8 cellular contexts compared by ENCODE assay signal in genomic region chr6:138988469-138988834, GRCh38. TPM values are rescaled to one million over a fixed set of nuclear protein-coding genes. Genes with fewer than 3 reads are reported as not detected.
DNase-seq lines count a peak whose midpoint lies in the region; ATAC-seq, FAIRE-seq and TF ChIP-seq lines count a peak whose summit lies in the region.

No MANE protein-coding gene starts in this region.

- intact Hi-C loops in HepG2 (cut with micrococcal nuclease; ENCODE audit: unreplicated experiment): loop anchor here (1.0 to 5.0 kb wide), 4 partner anchors 41 to 215 kb away; partner anchors contain the start of gene CCDC28A

- TSS peak; percentile 83 for BruUV-seq in HepG2 (replicated peaks; lab: Mats Ljungman, UMichigan)

- peaks cover 18% of the 10 kb centered on the region for H3K4me1 Mint-ChIP-seq in type B pancreatic cell (ENCODE audit: unreplicated experiment)

- TF ChIP-seq EP300 in HepG2 (IDR thresholded peaks at IDR 0.05; ENCODE audit: low read depth in 2 of 2, low read length in 2 of 2) (no peak), HepG2 (CRISPR knock-in tag; IDR thresholded peaks at IDR 0.05; ENCODE audit: borderline replicate concordance) (no peak)

- ATAC-seq in HG03520 (IDR thresholded peaks at IDR 0.05; ENCODE audit: unreplicated experiment) (peak; percentile 15), HepG2 (peak; percentile 54)
- peak; percentile 15 to 17 for ATAC-seq in activated naive CD4-positive, alpha-beta T cell treated with anti-CD3 and anti-CD28 coated beads, Interleukin-2, amount 50 U/mL, for 72 hours

- H3K4me3 Mint-ChIP-seq in type B pancreatic cell: peak overlapping the region; percentile 93

- peak overlapping the region; percentile 100 for H3K4me2 ChIP-seq in HepG2 (ENCODE audit: low read depth, low read length)

- peaks cover 64% of the 10 kb centered on the region for H3K4me1 ChIP-seq in HepG2 (ENCODE audit: insufficient read depth, low read length)

- POLR2A ChIA-PET in BJ (lab: Charles Lee): no interaction called here
- POLR2A ChIA-PET in HepG2 (lab: Yijun Ruan, JAX): interaction anchor here (2.1 kb wide), 1 partner anchor 386 kb away, joined by 11 read pairs; the partner anchor contains the start of gene CITED2

- no peak for TF ChIP-seq RAD21 in HepG2 (CRISPR knock-in tag; IDR thresholded peaks at IDR 0.05)

- no peaks in the 10 kb centered on the region for H3K27me3 Mint-ChIP-seq in type B pancreatic cell

- H3K79me2 ChIP-seq in HepG2 (ENCODE audit: insufficient read depth, low read length): peaks cover 39% of the 10 kb centered on the region

- in situ Hi-C loops in HepG2 (cut with HindIII; ENCODE audit: extremely low pct_ligation_motif_present, low pct_unique_long_range_greater_than_20kb): loop anchor here (5.0 kb wide), 1 partner anchor 171 kb away; no protein-coding TSS in a partner anchor

- WGBS in HepG2 (ENCODE audit: low lambda C conversion rate): 2% methylated on average over 11 of the region's 11 CpGs

- TF ChIP-seq CTCF in BJ (IDR thresholded peaks at IDR 0.05; ENCODE audit: insufficient read depth, low read depth, low read length) (no peak), HepG2 (CRISPR knock-in tag; IDR thresholded peaks at IDR 0.05) (no peak), type B pancreatic cell (conservative IDR thresholded peaks at IDR 0.05) (no peak)

- DNase-seq in BJ (ENCODE audit: low read depth): no peak
- DNase-seq in GM19239 (ENCODE audit: insufficient read length, low spot score): no peak
- no peak for DNase-seq in activated naive CD4-positive, alpha-beta T cell treated with anti-CD3 and anti-CD28 coated beads, Interleukin-2, amount 50 U/mL, for 72 hours (ENCODE audit: low spot score in 2 of 2)
- DNase-seq in HepG2 (ENCODE audit: low spot score): peak; percentile 45
- no peak for DNase-seq in type B pancreatic cell (ENCODE audit: extremely low spot score, unreplicated experiment)
- DNase-seq in T1000 (lab: John Stamatoyannopoulos, UW): no peak
- DNase-seq in stimulated activated CD4-positive, alpha-beta T cell treated with anti-CD3 and anti-CD28 coated beads, Interleukin-12 subunit alpha, Interleukin-12 subunit beta, amount 100 ng/mL, for 4 hours: no peak

- CTCF ChIA-PET in BJ (lab: Yijun Ruan, JAX) (interaction anchor here (0.7 to 6.3 kb wide), 7 partner anchors 23 to 182 kb away, joined by 3 to 50 read pairs (median 3); no protein-coding TSS in a partner anchor), HepG2 (lab: Yijun Ruan, JAX; ENCODE audit: low intra/inter-chr PET ratio, low total read pairs) (interaction anchor here (2.0 kb wide), 1 partner anchor 172 kb away, joined by 16 read pairs; no protein-coding TSS in a partner anchor)

- H3K36me3 ChIP-seq in BJ (ENCODE audit: control insufficient read depth, insufficient read depth, low read length) (no peaks in the 10 kb centered on the region), HepG2 (replicated peaks in 1 of 2; ENCODE audit: control insufficient read depth in 1 of 2, insufficient read depth in 2 of 2, low read length in 2 of 2) (no peaks in the 10 kb centered on the region)

- H3K27ac Mint-ChIP-seq in activated naive CD4-positive, alpha-beta T cell treated with anti-CD3 and anti-CD28 coated beads, Interleukin-2, amount 50 U/mL, for 72 hours: peak overlapping the region; percentile 67 to 92
- peak overlapping the region; percentile 92 for H3K27ac Mint-ChIP-seq in type B pancreatic cell

- H3K27me3 ChIP-seq in BJ (ENCODE audit: control insufficient read depth, insufficient read depth, low read length): no peaks in the 10 kb centered on the region
- peaks cover 0 to 8% of the 10 kb centered on the region in 2 experiments; a peak in 2 of 5 replicates for H3K27me3 ChIP-seq in HepG2 (ENCODE audit: control insufficient read depth in 1 of 2, insufficient read depth in 2 of 2, low read length in 2 of 2)

- TF ChIP-seq POLR2A in HepG2 (IDR thresholded peaks at IDR 0.05; ENCODE audit: insufficient read depth in 1 of 2, low read depth in 2 of 2, low read length in 2 of 2): no peak

- H3K36me3 Mint-ChIP-seq in activated naive CD4-positive, alpha-beta T cell treated with anti-CD3 and anti-CD28 coated beads, Interleukin-2, amount 50 U/mL, for 72 hours: peaks cover 4 to 5% of the 10 kb centered on the region in 2 donors
- H3K36me3 Mint-ChIP-seq in type B pancreatic cell: no peaks in the 10 kb centered on the region

- H4K20me1 ChIP-seq in HepG2 (ENCODE audit: insufficient read depth, low read length): peaks cover 15% of the 10 kb centered on the region

- FAIRE-seq in GM19239 (lab: Jason Lieb, UNC) (peak; percentile 66), HepG2 (lab: Jason Lieb, UNC) (no peak)

- H3K4me3 ChIP-seq in BJ (ENCODE audit: low read depth, low read length) (peak overlapping the region; percentile 93), HepG2 (replicated peaks in 1 of 3; ENCODE audit: insufficient read depth in 1 of 3, low read depth in 2 of 3, low read length in 3 of 3) (peak overlapping the region; percentile 78 to 98 (median 94))

- no peaks in the 10 kb centered on the region for H3K9me3 Mint-ChIP-seq in activated naive CD4-positive, alpha-beta T cell treated with anti-CD3 and anti-CD28 coated beads, Interleukin-2, amount 50 U/mL, for 72 hours
- no peaks in the 10 kb centered on the region for H3K9me3 Mint-ChIP-seq in type B pancreatic cell

- peak overlapping the region; percentile 82 for H3K27ac ChIP-seq in HepG2 (ENCODE audit: extremely low read length, insufficient read depth, low read length)

- H3K9me3 ChIP-seq in HepG2 (ENCODE audit: low read length): no peaks in the 10 kb centered on the region

- H3K9ac ChIP-seq in HepG2 (ENCODE audit: insufficient read depth, low read depth, low read length): peak overlapping the region; percentile 93

- H2AFZ ChIP-seq in HepG2 (ENCODE audit: low read length): peak overlapping the region; percentile 87

RNA-seq across cellular contexts. Expression of gene REPS1, which starts 0.4 kb away (rescaled TPM):
- polyA plus RNA-seq in BJ (2011; rRNA removed) (27.2 and 29.9 TPM in 2 replicates), HepG2 (2011; rRNA removed) (35.2 and 36.4 TPM in 2 replicates)
- 19.2 and 27.2 TPM in 2 replicates for polyA minus RNA-seq in BJ (2011; rRNA and poly(A)+ RNA removed)
- total RNA-seq in activated naive CD4-positive, alpha-beta T cell treated with anti-CD3 and anti-CD28 coated beads, Interleukin-2, amount 50 U/mL, for 72 hours: 10 to 100 TPM; 40.5 to 59.6 TPM
- total RNA-seq in HepG2 (2016; rRNA removed; fragmentation: Illumina TruSeq; extraction: Trizol) (36.7 and 38.3 TPM in 2 replicates), type B pancreatic cell (ENCODE audit: low replicate concordance) (57.0 and 95.8 TPM in 2 replicates)
- total RNA-seq in HepG2 (2016; cell fraction: cytosol; rRNA removed; fragmentation: Illumina TruSeq; extraction: Trizol; ENCODE audit: low read depth): 45.7 and 61.3 TPM in 2 replicates
- 37.3 and 38.7 TPM in 2 replicates for total RNA-seq in HepG2 (2016; cell fraction: insoluble cytoplasmic fraction; rRNA removed; fragmentation: Illumina TruSeq; extraction: Trizol)
- total RNA-seq in HepG2 (2016; cell fraction: membrane; rRNA removed; fragmentation: Illumina TruSeq; extraction: Trizol): 33.6 and 33.7 TPM in 2 replicates
- total RNA-seq in HepG2 (2016; cell fraction: nucleus; rRNA removed; fragmentation: Illumina TruSeq; extraction: Trizol): 34.9 and 38.2 TPM in 2 replicates
- polyA plus RNA-seq in HepG2 (2011; cell fraction: cytosol; rRNA removed): 21.6 and 24.9 TPM in 2 replicates
- 28.2 and 29.2 TPM in 2 replicates for polyA plus RNA-seq in HepG2 (2011; cell fraction: nucleus; rRNA removed)
- polyA plus RNA-seq in HepG2 (2012): 26.4 and 35.4 TPM in 2 replicates
- polyA plus RNA-seq in HepG2 (2016; cell fraction: cytosol; fragmentation: Illumina TruSeq; extraction: Trizol; ENCODE audit: low read depth): 7.0 and 8.2 TPM in 2 replicates
- 42.5 and 47.8 TPM in 2 replicates for polyA plus RNA-seq in HepG2 (2016; cell fraction: insoluble cytoplasmic fraction; fragmentation: Illumina TruSeq; extraction: Trizol; ENCODE audit: low read depth)
- polyA plus RNA-seq in HepG2 (2016; cell fraction: membrane; fragmentation: Illumina TruSeq; extraction: Trizol; ENCODE audit: low read depth): 24.4 and 27.4 TPM in 2 replicates
- 43.8 and 46.7 TPM in 2 replicates for polyA plus RNA-seq in HepG2 (2016; cell fraction: nucleus; fragmentation: Illumina TruSeq; extraction: Trizol; ENCODE audit: insufficient read depth, low read depth)
- polyA minus RNA-seq in HepG2 (2011; rRNA and poly(A)+ RNA removed; ENCODE audit: low replicate concordance): 30.4 and 52.2 TPM in 2 replicates
- 23.2 and 35.8 TPM in 2 replicates for polyA minus RNA-seq in HepG2 (2011; cell fraction: cytosol; rRNA and poly(A)+ RNA removed)
- polyA minus RNA-seq in HepG2 (2011; cell fraction: nucleus; rRNA and poly(A)+ RNA removed): 70.3 and 84.2 TPM in 2 replicates

RNA-seq across cellular contexts. Expression of gene ABRACL, which starts 40.1 kb away (rescaled TPM):
- polyA plus RNA-seq in BJ (2011; rRNA removed) (13.1 and 23.1 TPM in 2 replicates), HepG2 (2011; rRNA removed) (0.82 and 1.4 TPM in 2 replicates)
- 4.5 and 5.9 TPM in 2 replicates for polyA minus RNA-seq in BJ (2011; rRNA and poly(A)+ RNA removed)
- total RNA-seq in activated naive CD4-positive, alpha-beta T cell treated with anti-CD3 and anti-CD28 coated beads, Interleukin-2, amount 50 U/mL, for 72 hours: 100 to 1,000 TPM in 1 of 2 donors, 10 to 100 TPM in 1; 93.8 to 192 TPM
- total RNA-seq in HepG2 (2016; rRNA removed; fragmentation: Illumina TruSeq; extraction: Trizol) (5.4 and 7.6 TPM in 2 replicates), type B pancreatic cell (ENCODE audit: low replicate concordance) (47.1 and 88.9 TPM in 2 replicates)
- total RNA-seq in HepG2 (2016; cell fraction: cytosol; rRNA removed; fragmentation: Illumina TruSeq; extraction: Trizol; ENCODE audit: low read depth): 2.0 and 2.1 TPM in 2 replicates
- total RNA-seq in HepG2 (2016; cell fraction: insoluble cytoplasmic fraction; rRNA removed; fragmentation: Illumina TruSeq; extraction: Trizol): 5.5 and 7.4 TPM in 2 replicates
- 2.3 and 3.2 TPM in 2 replicates for total RNA-seq in HepG2 (2016; cell fraction: membrane; rRNA removed; fragmentation: Illumina TruSeq; extraction: Trizol)
- 1.9 and 3.0 TPM in 2 replicates for total RNA-seq in HepG2 (2016; cell fraction: nucleus; rRNA removed; fragmentation: Illumina TruSeq; extraction: Trizol)
- polyA plus RNA-seq in HepG2 (2011; cell fraction: cytosol; rRNA removed): 0.78 and 1.9 TPM in 2 replicates
- polyA plus RNA-seq in HepG2 (2011; cell fraction: nucleus; rRNA removed): 0.29 and 0.42 TPM in 2 replicates
- 0.99 and 1.1 TPM in 2 replicates for polyA plus RNA-seq in HepG2 (2012)
- polyA plus RNA-seq in HepG2 (2016; cell fraction: cytosol; fragmentation: Illumina TruSeq; extraction: Trizol; ENCODE audit: low read depth): 2.0 and 3.1 TPM in 2 replicates
- 9.1 and 11.4 TPM in 2 replicates for polyA plus RNA-seq in HepG2 (2016; cell fraction: insoluble cytoplasmic fraction; fragmentation: Illumina TruSeq; extraction: Trizol; ENCODE audit: low read depth)
- 3.2 and 4.1 TPM in 2 replicates for polyA plus RNA-seq in HepG2 (2016; cell fraction: membrane; fragmentation: Illumina TruSeq; extraction: Trizol; ENCODE audit: low read depth)
- 2.5 and 4.0 TPM in 2 replicates for polyA plus RNA-seq in HepG2 (2016; cell fraction: nucleus; fragmentation: Illumina TruSeq; extraction: Trizol; ENCODE audit: insufficient read depth, low read depth)
- polyA minus RNA-seq in HepG2 (2011; rRNA and poly(A)+ RNA removed; ENCODE audit: low replicate concordance): 1.0 TPM in 1 of 2 replicates, not detected in the other
- polyA minus RNA-seq in HepG2 (2011; cell fraction: cytosol; rRNA and poly(A)+ RNA removed): not detected in 2 replicates
- polyA minus RNA-seq in HepG2 (2011; cell fraction: nucleus; rRNA and poly(A)+ RNA removed): 0.77 TPM in 1 of 2 replicates, not detected in the other
